ENCODE assay signal across 1 cellular context in the genomic region with DNA sequence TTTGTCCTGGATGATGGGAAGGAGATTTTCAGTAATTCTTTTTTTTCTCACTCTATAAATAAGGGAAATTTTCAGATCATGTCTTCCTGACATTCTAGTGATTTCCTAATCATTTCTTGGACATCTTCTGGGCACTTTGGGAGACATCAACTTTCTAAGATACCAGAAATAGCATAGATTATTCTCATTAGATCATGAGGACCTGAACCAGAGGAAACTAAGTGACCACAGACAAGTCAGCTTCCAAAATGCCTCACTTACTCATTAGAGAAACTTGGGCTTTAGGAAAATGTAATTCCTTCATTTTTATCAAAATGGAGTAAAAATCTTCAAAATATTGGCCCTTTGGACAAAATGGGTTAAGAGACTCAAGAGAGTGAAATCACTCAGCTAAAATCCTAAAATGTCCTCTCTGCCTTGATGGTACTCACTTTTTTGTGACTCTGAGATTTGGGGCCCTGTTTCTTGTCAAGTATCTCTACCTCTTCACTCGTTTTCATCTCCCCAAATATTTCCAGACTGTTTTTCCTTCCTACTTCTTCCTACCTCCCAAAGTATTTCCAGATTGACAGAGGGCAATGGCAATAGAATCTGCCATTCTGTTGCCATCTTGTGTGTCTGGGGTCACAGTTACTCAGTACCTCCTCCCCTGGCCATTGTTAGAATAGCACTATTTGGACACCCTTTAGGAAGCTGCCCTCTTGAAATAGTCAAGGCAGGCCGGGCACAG.
TF ChIP-seq lines count a peak whose summit lies in the region.

No MANE protein-coding gene starts in this region.

TF ChIP-seq in GM12878, 131 proteins besides CTCF, POLR2A, EP300 and RAD21 (continued from another document):
- TF ChIP-seq, protein P1, sequence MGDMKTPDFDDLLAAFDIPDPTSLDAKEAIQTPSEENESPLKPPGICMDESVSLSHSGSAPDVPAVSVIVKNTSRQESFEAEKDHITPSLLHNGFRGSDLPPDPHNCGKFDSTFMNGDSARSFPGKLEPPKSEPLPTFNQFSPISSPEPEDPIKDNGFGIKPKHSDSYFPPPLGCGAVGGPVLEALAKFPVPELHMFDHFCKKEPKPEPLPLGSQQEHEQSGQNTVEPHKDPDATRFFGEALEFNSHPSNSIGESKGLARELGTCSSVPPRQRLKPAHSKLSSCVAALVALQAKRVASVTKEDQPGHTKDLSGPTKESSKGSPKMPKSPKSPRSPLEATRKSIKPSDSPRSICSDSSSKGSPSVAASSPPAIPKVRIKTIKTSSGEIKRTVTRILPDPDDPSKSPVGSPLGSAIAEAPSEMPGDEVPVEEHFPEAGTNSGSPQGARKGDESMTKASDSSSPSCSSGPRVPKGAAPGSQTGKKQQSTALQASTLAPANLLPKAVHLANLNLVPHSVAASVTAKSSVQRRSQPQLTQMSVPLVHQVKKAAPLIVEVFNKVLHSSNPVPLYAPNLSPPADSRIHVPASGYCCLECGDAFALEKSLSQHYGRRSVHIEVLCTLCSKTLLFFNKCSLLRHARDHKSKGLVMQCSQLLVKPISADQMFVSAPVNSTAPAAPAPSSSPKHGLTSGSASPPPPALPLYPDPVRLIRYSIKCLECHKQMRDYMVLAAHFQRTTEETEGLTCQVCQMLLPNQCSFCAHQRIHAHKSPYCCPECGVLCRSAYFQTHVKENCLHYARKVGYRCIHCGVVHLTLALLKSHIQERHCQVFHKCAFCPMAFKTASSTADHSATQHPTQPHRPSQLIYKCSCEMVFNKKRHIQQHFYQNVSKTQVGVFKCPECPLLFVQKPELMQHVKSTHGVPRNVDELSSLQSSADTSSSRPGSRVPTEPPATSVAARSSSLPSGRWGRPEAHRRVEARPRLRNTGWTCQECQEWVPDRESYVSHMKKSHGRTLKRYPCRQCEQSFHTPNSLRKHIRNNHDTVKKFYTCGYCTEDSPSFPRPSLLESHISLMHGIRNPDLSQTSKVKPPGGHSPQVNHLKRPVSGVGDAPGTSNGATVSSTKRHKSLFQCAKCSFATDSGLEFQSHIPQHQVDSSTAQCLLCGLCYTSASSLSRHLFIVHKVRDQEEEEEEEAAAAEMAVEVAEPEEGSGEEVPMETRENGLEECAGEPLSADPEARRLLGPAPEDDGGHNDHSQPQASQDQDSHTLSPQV (IDR thresholded peaks at IDR 0.05) = peak; percentile 97
- TF ChIP-seq IRF4 (IDR thresholded peaks at IDR 0.05; ENCODE audit: low read depth, low read length) (0 out of 2 replicates have a peak, but pooled peaks have one; percentile 18), BACH1 (IDR thresholded peaks at IDR 0.05; ENCODE audit: borderline replicate concordance) (no peak), EED (IDR thresholded peaks at IDR 0.05; ENCODE audit: low read depth) (no peak), USF2 (IDR thresholded peaks at IDR 0.05; ENCODE audit: borderline replicate concordance, low read depth, low read length) (no peak), NR2F1 (conservative IDR thresholded peaks at IDR 0.05) (peak; percentile 50; the same call in 1 of the 2 replicates), ZNF217 (IDR thresholded peaks at IDR 0.05) (0 out of 2 replicates have a peak, but pooled peaks have one; percentile 40), HDAC6 (IDR thresholded peaks at IDR 0.05; ENCODE audit: unreplicated experiment) (no peak), TARDBP (IDR thresholded peaks at IDR 0.05; ENCODE audit: borderline replicate concordance) (no peak), ASH2L (IDR thresholded peaks at IDR 0.05; ENCODE audit: borderline replicate concordance, low read depth) (no peak), MXI1 (IDR thresholded peaks at IDR 0.05; ENCODE audit: low read depth, low read length) (no peak), SIN3A (IDR thresholded peaks at IDR 0.05; ENCODE audit: low read depth, low read length) (no peak), CHD1 (IDR thresholded peaks at IDR 0.05; ENCODE audit: low read depth, low read length) (no peak), ZZZ3 (IDR thresholded peaks at IDR 0.05; ENCODE audit: control insufficient read depth, insufficient read length, low read depth) (no peak)
- TF ChIP-seq, protein P2, sequence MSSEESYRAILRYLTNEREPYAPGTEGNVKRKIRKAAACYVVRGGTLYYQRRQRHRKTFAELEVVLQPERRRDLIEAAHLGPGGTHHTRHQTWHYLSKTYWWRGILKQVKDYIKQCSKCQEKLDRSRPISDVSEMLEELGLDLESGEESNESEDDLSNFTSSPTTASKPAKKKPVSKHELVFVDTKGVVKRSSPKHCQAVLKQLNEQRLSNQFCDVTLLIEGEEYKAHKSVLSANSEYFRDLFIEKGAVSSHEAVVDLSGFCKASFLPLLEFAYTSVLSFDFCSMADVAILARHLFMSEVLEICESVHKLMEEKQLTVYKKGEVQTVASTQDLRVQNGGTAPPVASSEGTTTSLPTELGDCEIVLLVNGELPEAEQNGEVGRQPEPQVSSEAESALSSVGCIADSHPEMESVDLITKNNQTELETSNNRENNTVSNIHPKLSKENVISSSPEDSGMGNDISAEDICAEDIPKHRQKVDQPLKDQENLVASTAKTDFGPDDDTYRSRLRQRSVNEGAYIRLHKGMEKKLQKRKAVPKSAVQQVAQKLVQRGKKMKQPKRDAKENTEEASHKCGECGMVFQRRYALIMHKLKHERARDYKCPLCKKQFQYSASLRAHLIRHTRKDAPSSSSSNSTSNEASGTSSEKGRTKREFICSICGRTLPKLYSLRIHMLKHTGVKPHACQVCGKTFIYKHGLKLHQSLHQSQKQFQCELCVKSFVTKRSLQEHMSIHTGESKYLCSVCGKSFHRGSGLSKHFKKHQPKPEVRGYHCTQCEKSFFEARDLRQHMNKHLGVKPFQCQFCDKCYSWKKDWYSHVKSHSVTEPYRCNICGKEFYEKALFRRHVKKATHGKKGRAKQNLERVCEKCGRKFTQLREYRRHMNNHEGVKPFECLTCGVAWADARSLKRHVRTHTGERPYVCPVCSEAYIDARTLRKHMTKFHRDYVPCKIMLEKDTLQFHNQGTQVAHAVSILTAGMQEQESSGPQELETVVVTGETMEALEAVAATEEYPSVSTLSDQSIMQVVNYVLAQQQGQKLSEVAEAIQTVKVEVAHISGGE (CRISPR knock-in tag; IDR thresholded peaks at IDR 0.05) = no peak
- TF ChIP-seq, protein P3, sequence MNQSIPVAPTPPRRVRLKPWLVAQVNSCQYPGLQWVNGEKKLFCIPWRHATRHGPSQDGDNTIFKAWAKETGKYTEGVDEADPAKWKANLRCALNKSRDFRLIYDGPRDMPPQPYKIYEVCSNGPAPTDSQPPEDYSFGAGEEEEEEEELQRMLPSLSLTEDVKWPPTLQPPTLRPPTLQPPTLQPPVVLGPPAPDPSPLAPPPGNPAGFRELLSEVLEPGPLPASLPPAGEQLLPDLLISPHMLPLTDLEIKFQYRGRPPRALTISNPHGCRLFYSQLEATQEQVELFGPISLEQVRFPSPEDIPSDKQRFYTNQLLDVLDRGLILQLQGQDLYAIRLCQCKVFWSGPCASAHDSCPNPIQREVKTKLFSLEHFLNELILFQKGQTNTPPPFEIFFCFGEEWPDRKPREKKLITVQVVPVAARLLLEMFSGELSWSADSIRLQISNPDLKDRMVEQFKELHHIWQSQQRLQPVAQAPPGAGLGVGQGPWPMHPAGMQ (IDR thresholded peaks at IDR 0.05; ENCODE audit: borderline replicate concordance) = no peak
